Comparison of ENCODE assay signal across 24 cellular contexts in the genomic region with DNA sequence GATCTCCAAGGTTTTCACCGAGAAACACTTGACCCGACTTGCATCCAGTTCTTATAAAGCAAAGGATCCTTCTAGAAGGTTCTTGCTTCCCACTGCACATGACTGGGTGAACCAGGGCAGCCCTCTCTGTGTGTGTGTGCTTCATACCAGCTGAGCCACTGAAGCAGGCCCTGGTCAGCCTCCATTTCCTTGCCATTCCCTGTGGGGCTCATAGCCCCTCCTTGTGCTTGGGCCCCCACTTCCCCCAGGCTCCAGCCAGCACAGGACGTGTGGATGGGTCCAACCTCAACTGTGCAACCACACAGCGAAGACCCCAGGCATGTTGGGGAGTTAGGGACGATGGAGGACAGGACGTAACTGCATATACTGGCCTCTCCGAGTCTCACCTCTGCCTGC. TPM values are rescaled to one million over a fixed set of nuclear protein-coding genes. Genes with fewer than 3 reads are reported as not detected.
DNase-seq lines count a peak whose midpoint lies in the region; ATAC-seq and TF ChIP-seq lines count a peak whose summit lies in the region.
"Had no signal": no experiment of that assay in that cellular context is flagged by ENCODE, and none has a peak within 500 bp of the region (broad histone marks: within the 10 kb centered on the region; RNA-seq: fewer than 3 reads in every experiment).

No MANE protein-coding gene starts in this region.

- no peak for ATAC-seq in lower lobe of right lung
- ATAC-seq in GM21367 (IDR thresholded peaks at IDR 0.05; ENCODE audit: unreplicated experiment): no peak
- ATAC-seq in GM18873 (IDR thresholded peaks at IDR 0.05; ENCODE audit: low FRiP score, unreplicated experiment): no peak
- ATAC-seq: HCT116, left colon had no signal

- H3K4me1 ChIP-seq in Peyer's patch (no peaks in the 10 kb centered on the region), adipocyte (ENCODE audit: control insufficient read depth, insufficient read depth, low read length) (peaks cover 57% of the 10 kb centered on the region), lower lobe of right lung (no peaks in the 10 kb centered on the region), spleen (no peaks in the 10 kb centered on the region), vagina (peaks cover 10% of the 10 kb centered on the region)
- H3K4me1 ChIP-seq: prostate gland, SJSA1 had no signal

- H3K36me3 ChIP-seq in Peyer's patch: no peaks in the 10 kb centered on the region
- H3K36me3 ChIP-seq in adipocyte (ENCODE audit: control insufficient read depth, insufficient read depth, low read length, severe bottlenecking): peaks cover 19% of the 10 kb centered on the region
- peaks cover 13% of the 10 kb centered on the region for H3K36me3 ChIP-seq in lower lobe of right lung
- H3K36me3 ChIP-seq in spleen: no peaks in the 10 kb centered on the region
- peaks cover 0 to 3% of the 10 kb centered on the region in 2 donors for H3K36me3 ChIP-seq in vagina
- H3K36me3 ChIP-seq: prostate gland, SJSA1 had no signal

- no peak for TF ChIP-seq CTCF in Peyer's patch (IDR thresholded peaks at IDR 0.05)
- no peak for TF ChIP-seq CTCF in lower lobe of right lung (IDR thresholded peaks at IDR 0.05)
- no peak for TF ChIP-seq CTCF in spleen (IDR thresholded peaks at IDR 0.05 in 8 of 11, conservative IDR thresholded peaks at IDR 0.05 in 3 of 11)
- TF ChIP-seq CTCF in vagina (IDR thresholded peaks at IDR 0.05): no peak

- DNase-seq in Peyer's patch: peak in 2 of 3 donors; percentile 26 to 43
- DNase-seq in adipocyte (ENCODE audit: low read depth): no peak
- DNase-seq in lower lobe of right lung: peak; percentile 9
- peak; percentile 49 for DNase-seq in spleen
- no peak for DNase-seq in vagina (ENCODE audit: extremely low spot score in 2 of 2)
- DNase-seq: activated CD4-positive, alpha-beta T cell treated with anti-CD3 and anti-CD28 coated beads for 4 hours; left colon; naive B cell; NCI-H1048; NCI-H187; NCI-H69; stimulated activated CD4-positive, alpha-beta T cell treated with anti-CD3 and anti-CD28 coated beads, Interleukin-2, amount 100 ng/mL, for 24 hours; T-helper 1 cell had no signal

- WGBS in spleen, 5 donors: 72 to 87% (median 84%) methylated on average over 7 of the region's 7 CpGs

- H3K27me3 ChIP-seq in Peyer's patch: no peaks in the 10 kb centered on the region
- no peaks in the 10 kb centered on the region for H3K27me3 ChIP-seq in adipocyte (replicated peaks; ENCODE audit: control insufficient read depth, insufficient read depth, low read length)
- no peaks in the 10 kb centered on the region for H3K27me3 ChIP-seq in lower lobe of right lung (ENCODE audit: low read depth)
- peaks cover 0 to 23% (median 0%) of the 10 kb centered on the region in 7 donors for H3K27me3 ChIP-seq in spleen (replicated peaks in 1 of 7)
- no peaks in the 10 kb centered on the region for H3K27me3 ChIP-seq in vagina
- H3K27me3 ChIP-seq: heart left ventricle, SJSA1 had no signal

- intact Hi-C loops in lower lobe of right lung (cut with DNase I) (no loop called here), spleen (cut with DNase I; ENCODE audit: low total_unique reads) (no loop called here), vagina (cut with DNase I) (no loop called here)

- TF ChIP-seq POLR2A in Peyer's patch (IDR thresholded peaks at IDR 0.05) (no peak), spleen (IDR thresholded peaks at IDR 0.05) (no peak), vagina (IDR thresholded peaks at IDR 0.05) (no peak)

- H3K9me3 ChIP-seq in Peyer's patch (no peaks in the 10 kb centered on the region), adipocyte (ENCODE audit: control insufficient read depth, low read length) (no peaks in the 10 kb centered on the region), lower lobe of right lung (no peaks in the 10 kb centered on the region), spleen (no peaks in the 10 kb centered on the region), vagina (no peaks in the 10 kb centered on the region)
- H3K9me3 ChIP-seq: heart left ventricle, prostate gland, SJSA1 had no signal

- H3K27ac ChIP-seq in Peyer's patch: no peak overlapping the region
- no peak overlapping the region for H3K27ac ChIP-seq in lower lobe of right lung
- H3K27ac ChIP-seq in spleen: no peak overlapping the region
- H3K27ac ChIP-seq in vagina: no peak overlapping the region
- H3K27ac ChIP-seq: epithelial cell of prostate, prostate gland, SJSA1 had no signal

- H3K9ac ChIP-seq in adipocyte (ENCODE audit: low read length): peak overlapping the region; percentile 68

- H3K4me3 ChIP-seq in Peyer's patch (no peak overlapping the region), adipocyte (ENCODE audit: low read length) (no peak overlapping the region), lower lobe of right lung (no peak overlapping the region), spleen (no peak overlapping the region), vagina (no peak overlapping the region)
- H3K4me3 ChIP-seq: heart left ventricle, prostate gland, SJSA1 had no signal

RNA-seq across cellular contexts. Expression of gene KLF15, which starts 15.5 kb away (rescaled TPM):
- total RNA-seq in Peyer's patch (10 to 100 TPM in 1 of 4 donors, 1 to 10 TPM in 3; 3.3 to 10.9 (median 9.4) TPM), lower lobe of right lung (40.1 TPM), spleen (1 to 10 TPM in 6 of 7 donors, under 1 TPM in 1; 0.57 to 9.5 (median 4.8) TPM), vagina (25.3 TPM)
- polyA plus RNA-seq in spleen: 1 to 10 TPM in 2 of 3 donors, under 1 TPM in 1; 0.63 to 3.1 (median 2.4) TPM
- polyA plus RNA-seq: CD14-positive monocyte had no signal

RNA-seq across cellular contexts. Expression of gene CFAP100, which starts 53.0 kb away (rescaled TPM):
- total RNA-seq in Peyer's patch (not detected), lower lobe of right lung (21.5 TPM), spleen (not detected), vagina (not detected)
- polyA plus RNA-seq in spleen: not detected
- total RNA-seq: activated naive CD8-positive, alpha-beta T cell treated with anti-CD3 and anti-CD28 coated beads, Interleukin-2, amount 10 ng/mL, durations not matched to agents 7 days and 5 days; heart left ventricle; left colon; LHCN-M2; SJSA1; skeletal muscle tissue had no signal
- polyA plus RNA-seq: CD14-positive monocyte, heart left ventricle had no signal

Comparison
In these comparisons a context has a peak if more than half of its experiments do, and no peak if none do; other contexts are left out.
1. DNase-seq: peak in Peyer's patch (2 of 3), lower lobe of right lung (single experiment) and spleen (single experiment); none in adipocyte (single experiment) and vagina (0 of 2).
2. RNA of gene CFAP100, which starts 53.0 kb away (total RNA-seq): 21.5 TPM in lower lobe of right lung (single experiment); not detected in Peyer's patch, not detected in spleen and not detected in vagina (single experiment); every median in the first group is over 10 times any median in the second.